Comparison of ENCODE assay signal across 1 cellular context in genomic region chr7:5457245-5457735, GRCh38.
TF ChIP-seq lines count a peak whose summit lies in the region.

No MANE protein-coding gene starts in this region.

TF ChIP-seq in K562, 482 proteins besides CTCF, POLR2A, EP300 and RAD21 (continued from another document and continues in another):
- TF ChIP-seq PKNOX1 (IDR thresholded peaks at IDR 0.05) = no peak
- no peak for TF ChIP-seq SP2 (IDR thresholded peaks at IDR 0.05; ENCODE audit: extremely low read depth, low read depth, low read length, poor library complexity, severe bottlenecking)
- TF ChIP-seq C11orf30 (IDR thresholded peaks at IDR 0.05; ENCODE audit: low read depth) = peak; percentile 76
- TF ChIP-seq TCFL5 (CRISPR knock-in tag; conservative IDR thresholded peaks at IDR 0.05) = no peak
- peak; percentile 67 for TF ChIP-seq BRD4 (IDR thresholded peaks at IDR 0.05)
- TF ChIP-seq ETS2 (tag; IDR thresholded peaks at IDR 0.05; ENCODE audit: borderline replicate concordance, poor library complexity, severe bottlenecking) = no peak
- TF ChIP-seq ZNF778 (CRISPR knock-in tag; IDR thresholded peaks at IDR 0.05) = no peak
- peak; percentile 30 to 64; a peak in 3 of 4 replicates for TF ChIP-seq KDM1A (IDR thresholded peaks at IDR 0.05)
- no peak for TF ChIP-seq DPF2 (IDR thresholded peaks at IDR 0.05)
- TF ChIP-seq ATF1 (CRISPR knock-in tag; IDR thresholded peaks at IDR 0.05) = no peak
- TF ChIP-seq ATF1 (tag; IDR thresholded peaks at IDR 0.05) = no peak
- TF ChIP-seq ZNF592 (IDR thresholded peaks at IDR 0.05) = peak; percentile 25
- TF ChIP-seq KAT2B (IDR thresholded peaks at IDR 0.05; ENCODE audit: low read depth, low read length) = no peak
- TF ChIP-seq TGIF2 (CRISPR knock-in tag; IDR thresholded peaks at IDR 0.05) = no peak
- no peak for TF ChIP-seq TRIM28 (IDR thresholded peaks at IDR 0.05)
- no peak for TF ChIP-seq SIRT6 (IDR thresholded peaks at IDR 0.05; ENCODE audit: low read depth, low read length)
- no peak for TF ChIP-seq ELF1 (tag; IDR thresholded peaks at IDR 0.05)
- no peak for TF ChIP-seq NBN (IDR thresholded peaks at IDR 0.05; ENCODE audit: low read depth)
- TF ChIP-seq ZNF740 (CRISPR knock-in tag; IDR thresholded peaks at IDR 0.05) = no peak
- TF ChIP-seq ZNF740 (tag; IDR thresholded peaks at IDR 0.05) = peak in 1 of 2 experiments; percentile 35; a peak in 1 of 4 replicates
- no peak for TF ChIP-seq SAFB (IDR thresholded peaks at IDR 0.05; ENCODE audit: borderline replicate concordance, low read depth, low read length)
- TF ChIP-seq ZNF253 (CRISPR knock-in tag; conservative IDR thresholded peaks at IDR 0.05) = no peak
- no peak for TF ChIP-seq REST (CRISPR knock-in tag; IDR thresholded peaks at IDR 0.05; ENCODE audit: low read depth)
- TF ChIP-seq ZBTB17 (CRISPR knock-in tag; IDR thresholded peaks at IDR 0.05) = no peak
- TF ChIP-seq NUFIP1 (IDR thresholded peaks at IDR 0.05; ENCODE audit: partially characterized antibody) = no peak
- TF ChIP-seq ZC3H11A (IDR thresholded peaks at IDR 0.05; ENCODE audit: low read depth, low read length) = no peak
- no peak for TF ChIP-seq MLX (CRISPR knock-in tag; conservative IDR thresholded peaks at IDR 0.05)
- TF ChIP-seq PHF21A (IDR thresholded peaks at IDR 0.05; ENCODE audit: borderline replicate concordance, low read depth) = no peak
- no peak for TF ChIP-seq ZC3H8 (IDR thresholded peaks at IDR 0.05)
- TF ChIP-seq ZNF507 (tag; conservative IDR thresholded peaks at IDR 0.05) = no peak
- TF ChIP-seq CC2D1A (IDR thresholded peaks at IDR 0.05) = no peak
- no peak; the same call in 1 of the 2 replicates for TF ChIP-seq MIER1 (IDR thresholded peaks at IDR 0.05; ENCODE audit: low read depth)
- TF ChIP-seq ZNF407 (IDR thresholded peaks at IDR 0.05; ENCODE audit: low read depth) = no peak
- TF ChIP-seq GTF2E2 (tag; IDR thresholded peaks at IDR 0.05) = no peak
- TF ChIP-seq CBFB (CRISPR knock-in tag; IDR thresholded peaks at IDR 0.05) = no peak
- no peak for TF ChIP-seq NR2F6 (CRISPR knock-in tag; IDR thresholded peaks at IDR 0.05)
- TF ChIP-seq FOXP4 (CRISPR knock-in tag; IDR thresholded peaks at IDR 0.05; ENCODE audit: borderline replicate concordance) = no peak
- no peak for TF ChIP-seq SMAD3 (CRISPR knock-in tag; conservative IDR thresholded peaks at IDR 0.05)
- no peak for TF ChIP-seq ZNF280A (IDR thresholded peaks at IDR 0.05; ENCODE audit: low read depth, partially characterized antibody)
- no peak for TF ChIP-seq ZNF12 (CRISPR knock-in tag; IDR thresholded peaks at IDR 0.05)
- TF ChIP-seq EHMT2 (IDR thresholded peaks at IDR 0.05) = no peak
- TF ChIP-seq ATF7 (IDR thresholded peaks at IDR 0.05) = no peak
